ENCODE assay signal across 1 cellular context in the genomic region with DNA sequence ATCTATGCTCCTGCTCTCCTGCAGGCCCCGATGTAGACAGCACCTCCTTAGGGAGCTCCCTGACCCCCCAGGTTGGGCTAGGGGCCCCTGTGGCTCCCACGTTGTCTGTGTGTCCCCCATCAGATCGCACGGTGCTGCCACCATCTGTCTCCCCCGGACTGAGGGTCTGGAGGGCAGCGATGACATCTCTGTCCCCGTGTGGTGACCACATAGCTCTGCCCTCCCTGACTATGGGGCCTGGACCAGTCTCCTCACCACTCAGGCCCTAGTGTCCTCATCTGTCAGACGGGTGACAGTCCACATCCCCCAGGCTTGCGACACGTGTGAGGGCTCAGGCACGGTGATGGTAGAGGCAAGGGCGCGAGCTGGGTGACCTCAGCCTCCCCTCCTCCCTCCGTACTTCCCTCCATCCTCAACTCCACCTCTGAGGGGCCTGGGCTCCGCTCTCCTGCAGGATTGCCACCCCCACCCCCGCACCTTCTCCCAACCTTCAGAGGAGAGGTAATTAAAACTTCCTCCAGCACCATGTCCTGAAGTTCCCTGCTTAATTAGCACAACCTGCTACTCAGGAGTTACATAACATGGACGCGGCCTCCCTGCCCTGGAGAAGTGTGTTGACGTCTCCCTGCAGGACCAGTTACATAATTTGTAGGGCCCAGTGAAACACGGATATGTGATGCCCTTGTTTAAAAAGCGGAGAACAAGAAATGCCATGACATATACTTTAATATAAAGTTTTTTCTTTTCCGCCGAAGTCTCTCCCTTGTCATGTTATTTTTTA.
TF ChIP-seq lines count a peak whose summit lies in the region.

No MANE protein-coding gene starts in this region.

TF ChIP-seq in HepG2, 621 proteins besides CTCF, POLR2A, EP300 and RAD21:
- TF ChIP-seq THAP9 (CRISPR knock-in tag; IDR thresholded peaks at IDR 0.05; ENCODE audit: borderline replicate concordance): no peak
- TF ChIP-seq TCF7 (IDR thresholded peaks at IDR 0.05; ENCODE audit: low read depth): no peak
- no peak for TF ChIP-seq LBX2 (CRISPR knock-in tag; IDR thresholded peaks at IDR 0.05; ENCODE audit: borderline replicate concordance)
- no peak for TF ChIP-seq PHF8 (CRISPR knock-in tag; IDR thresholded peaks at IDR 0.05)
- no peak for TF ChIP-seq ATM (IDR thresholded peaks at IDR 0.05; ENCODE audit: borderline replicate concordance)
- no peak for TF ChIP-seq CHD2 (IDR thresholded peaks at IDR 0.05; ENCODE audit: low read depth, low read length)
- no peak for TF ChIP-seq FOSL1 (CRISPR knock-in tag; IDR thresholded peaks at IDR 0.05; ENCODE audit: borderline replicate concordance)
TF ChIP-seq in HepG2: peak in this region for 0.
